Comparison of ENCODE assay signal across 28 cellular contexts in the genomic region with DNA sequence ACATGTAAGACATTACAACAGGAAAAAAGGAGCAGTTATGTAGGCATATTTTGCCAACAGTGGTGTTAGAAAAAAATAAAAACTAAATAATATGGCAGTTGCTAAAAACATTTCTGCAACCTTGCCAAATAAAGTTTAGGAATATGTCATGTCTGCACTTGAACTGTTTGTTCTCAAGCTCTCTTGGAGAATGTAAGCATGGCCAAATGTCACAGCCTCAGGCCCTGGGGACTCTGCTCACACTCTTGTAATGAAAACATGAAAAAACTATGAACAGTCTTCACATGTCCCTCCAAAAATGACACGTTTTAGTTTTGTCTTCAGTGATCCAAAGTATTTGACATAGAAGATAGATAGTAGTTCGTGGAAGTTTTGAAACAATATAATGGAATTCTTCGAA.
A peak's percentile ranks its signal among the peaks of the same experiment; 100 is the strongest.
DNase-seq lines count a peak whose midpoint lies in the region; ATAC-seq, FAIRE-seq and TF ChIP-seq lines count a peak whose summit lies in the region.
"Had no signal": no experiment of that assay in that cellular context is flagged by ENCODE, and none has a peak within 500 bp of the region (broad histone marks: within the 10 kb centered on the region; RNA-seq: fewer than 3 reads in every experiment).

No MANE protein-coding gene starts in this region.

- H3K79me2 ChIP-seq in astrocyte (ENCODE audit: insufficient read depth, low read length): no peaks in the 10 kb centered on the region
- H3K79me2 ChIP-seq in keratinocyte (ENCODE audit: control insufficient read depth, insufficient read depth, low read length): no peaks in the 10 kb centered on the region

- H3K4me2 ChIP-seq in astrocyte (ENCODE audit: low read length) (no peak overlapping the region), keratinocyte (ENCODE audit: control insufficient read depth, extremely low read depth, insufficient read depth, low read depth, low read length) (peak overlapping the region; percentile 6)

- WGBS in thyroid gland, 2 donors: 55 to 63% methylated on average over 3 of the region's 3 CpGs

- H3K4me3 Mint-ChIP-seq in astrocyte (ENCODE audit: unreplicated experiment): no peak overlapping the region
- H3K4me3 Mint-ChIP-seq: central memory CD8-positive, alpha-beta T cell; natural killer cell; stimulated activated naive B cell treated with anti-CD40 and anti-IgM and Interleukin-4, amounts not matched to agents 10 μg/mL and 1 μg/mL and 100 μg/mL, for 72 hours; T-cell had no signal

- dilution Hi-C loops in keratinocyte (cut with MboI; ENCODE audit: extremely low pct_ligation_motif_present, low sequenced_read_pairs): no loop called here

- H4K20me1 ChIP-seq in astrocyte (ENCODE audit: insufficient read depth, low read length): no peaks in the 10 kb centered on the region
- H4K20me1 ChIP-seq in keratinocyte (ENCODE audit: control insufficient read depth, extremely low read depth, insufficient read depth, low read length): no peaks in the 10 kb centered on the region

- H3K36me3 ChIP-seq in astrocyte (ENCODE audit: insufficient read depth, low read length) (no peaks in the 10 kb centered on the region), keratinocyte (ENCODE audit: control insufficient read depth in 2 of 2, extremely low read depth in 1 of 2, insufficient read depth in 2 of 2, low read length in 2 of 2) (no peaks in the 10 kb centered on the region), thyroid gland (no peaks in the 10 kb centered on the region)
- H3K36me3 ChIP-seq: suprapubic skin, uterus had no signal

- TF ChIP-seq CTCF in astrocyte (IDR thresholded peaks at IDR 0.05; ENCODE audit: insufficient read depth, low read depth, low read length): no peak
- no peak for TF ChIP-seq CTCF in keratinocyte (optimal IDR thresholded peaks at IDR 0.05 in 1 of 3, IDR thresholded peaks at IDR 0.05 in 1 of 3, conservative IDR thresholded peaks at IDR 0.05 in 1 of 3; ENCODE audit: extremely low read depth in 1 of 3, insufficient read depth in 2 of 3, low read length in 3 of 3)
- no peak for TF ChIP-seq CTCF in D721Med (IDR thresholded peaks at IDR 0.05; ENCODE audit: insufficient read depth, missing control alignments)
- no peak for TF ChIP-seq CTCF in thyroid gland (IDR thresholded peaks at IDR 0.05)

- H2AFZ ChIP-seq in astrocyte (ENCODE audit: low read depth, low read length) (no peak overlapping the region), keratinocyte (ENCODE audit: control insufficient read depth, low read length) (peak overlapping the region; percentile 57)

- DNase-seq in astrocyte (ENCODE audit: low read depth): no peak
- DNase-seq in fibroblast of gingiva (ENCODE audit: low read depth): peak; percentile 69
- no peak for DNase-seq in keratinocyte (ENCODE audit: low read depth, low spot score)
- no peak for DNase-seq in sciatic nerve (ENCODE audit: low spot score)
- DNase-seq in D721Med (ENCODE audit: insufficient read length, low spot score): no peak
- DNase-seq in thyroid gland: no peak
- no peak for DNase-seq in NCI-H748 treated with DMSO at 0.1 percent for 48 hours (lab: John Stamatoyannopoulos, UW)
- no peak for DNase-seq in activated CD8-positive, alpha-beta memory T cell treated with anti-CD3 and anti-CD28 coated beads, Interleukin-2, amount 50 U/mL, for 48 hours
- DNase-seq: activated CD4-positive, CD25-positive, alpha-beta regulatory T cell; activated naive CD4-positive, alpha-beta T cell treated with anti-CD3 and anti-CD28 coated beads, Interleukin-2, amount 50 U/mL, for 16 hours; C1 segment of cervical spinal cord; Caco-2; dermis blood vessel endothelial cell; DMS79; GDM1; glutamatergic neuron; KG1; left colon; MM.1S; natural killer cell; NCI-H1417; NCI-H2029 treated with DMSO at 0.1 percent for 48 hours; stimulated activated CD4-positive, alpha-beta T cell treated with anti-CD3 and anti-CD28 coated beads, Interleukin-4, amount 100 ng/mL, for 4 hours; stimulated activated naive B cell treated with anti-CD40 and anti-IgM and Interleukin-4, amounts not matched to agents 10 μg/mL and 1 μg/mL and 100 μg/mL, for 72 hours; T-cell; uterus had no signal

- H3K4me3 ChIP-seq in astrocyte (ENCODE audit: insufficient read depth, low read depth, low read length) (no peak overlapping the region), keratinocyte (ENCODE audit: control insufficient read depth in 2 of 3, extremely low read depth in 1 of 3, insufficient read depth in 2 of 3, low read depth in 1 of 3, low read length in 3 of 3) (no peak overlapping the region), thyroid gland (replicated peaks in 1 of 3) (no peak overlapping the region)
- H3K4me3 ChIP-seq: suprapubic skin, uterus had no signal

- no peak overlapping the region for H3K9ac ChIP-seq in astrocyte (ENCODE audit: low read length)
- no peak overlapping the region for H3K9ac ChIP-seq in keratinocyte (ENCODE audit: control insufficient read depth, extremely low read depth, insufficient read depth, low read length)

- FAIRE-seq in astrocyte (lab: Jason Lieb, UNC) (peak; percentile 79), keratinocyte (lab: Jason Lieb, UNC) (no peak), D721Med (lab: Jason Lieb, UNC) (no peak)

- H3K27ac Mint-ChIP-seq in astrocyte (ENCODE audit: unreplicated experiment): no peak overlapping the region
- H3K27ac Mint-ChIP-seq: natural killer cell; stimulated activated naive B cell treated with anti-CD40 and anti-IgM and Interleukin-4, amounts not matched to agents 10 μg/mL and 1 μg/mL and 100 μg/mL, for 72 hours; T-cell had no signal

- no peaks in the 10 kb centered on the region for H3K9me1 ChIP-seq in keratinocyte (ENCODE audit: control insufficient read depth, extremely low read depth, insufficient read depth, low read length)

- no peaks in the 10 kb centered on the region for H3K9me3 Mint-ChIP-seq in astrocyte (ENCODE audit: unreplicated experiment)
- H3K9me3 Mint-ChIP-seq: central memory CD8-positive, alpha-beta T cell; stimulated activated naive B cell treated with anti-CD40 and anti-IgM and Interleukin-4, amounts not matched to agents 10 μg/mL and 1 μg/mL and 100 μg/mL, for 72 hours; T-cell had no signal

- H3K27ac ChIP-seq in astrocyte (ENCODE audit: low read depth, low read length) (no peak overlapping the region), keratinocyte (ENCODE audit: control insufficient read depth, insufficient read depth, low read length) (no peak overlapping the region), thyroid gland (no peak overlapping the region)
- H3K27ac ChIP-seq: suprapubic skin, uterus had no signal

- ATAC-seq in sciatic nerve: peak; percentile 49
- ATAC-seq: left colon; natural killer cell; stimulated activated naive B cell treated with anti-CD40 and anti-IgM and Interleukin-4, amounts not matched to agents 10 μg/mL and 1 μg/mL and 100 μg/mL, for 72 hours; T-cell had no signal

- H3K4me1 ChIP-seq in astrocyte (ENCODE audit: insufficient read depth, low read length): no peaks in the 10 kb centered on the region
- H3K4me1 ChIP-seq in keratinocyte (ENCODE audit: control insufficient read depth, extremely low read depth, insufficient read depth, low read length): peaks cover 5% of the 10 kb centered on the region
- H3K4me1 ChIP-seq in thyroid gland: peaks cover 0 to 4% of the 10 kb centered on the region in 2 donors
- H3K4me1 ChIP-seq: uterus had no signal

- intact Hi-C loops in sciatic nerve (cut with DNase I): no loop called here
- intact Hi-C loops in thyroid gland (cut with DNase I): no loop called here

- H3K27me3 ChIP-seq in astrocyte (ENCODE audit: insufficient read depth, low read length) (no peaks in the 10 kb centered on the region), keratinocyte (ENCODE audit: control insufficient read depth, extremely low read depth, insufficient read depth, low read length) (no peaks in the 10 kb centered on the region), thyroid gland (no peaks in the 10 kb centered on the region)
- H3K27me3 ChIP-seq: suprapubic skin, uterus had no signal

- no peaks in the 10 kb centered on the region for H3K36me3 Mint-ChIP-seq in astrocyte (ENCODE audit: low read depth, unreplicated experiment)
- H3K36me3 Mint-ChIP-seq: natural killer cell; stimulated activated naive B cell treated with anti-CD40 and anti-IgM and Interleukin-4, amounts not matched to agents 10 μg/mL and 1 μg/mL and 100 μg/mL, for 72 hours; T-cell had no signal

- no peaks in the 10 kb centered on the region for H3K27me3 Mint-ChIP-seq in astrocyte (ENCODE audit: low read depth, unreplicated experiment)
- H3K27me3 Mint-ChIP-seq: central memory CD8-positive, alpha-beta T cell; stimulated activated naive B cell treated with anti-CD40 and anti-IgM and Interleukin-4, amounts not matched to agents 10 μg/mL and 1 μg/mL and 100 μg/mL, for 72 hours; T-cell had no signal

- H3K9me3 ChIP-seq in astrocyte (ENCODE audit: insufficient read depth, low read depth, low read length) (no peaks in the 10 kb centered on the region), keratinocyte (ENCODE audit: control insufficient read depth, low read depth, low read length) (no peaks in the 10 kb centered on the region), thyroid gland (no peaks in the 10 kb centered on the region)
- H3K9me3 ChIP-seq: Caco-2, suprapubic skin, uterus had no signal

- no peak for TF ChIP-seq POLR2A in thyroid gland (IDR thresholded peaks at IDR 0.05)

- no peaks in the 10 kb centered on the region for H3K4me1 Mint-ChIP-seq in astrocyte (ENCODE audit: low read depth, unreplicated experiment)
- H3K4me1 Mint-ChIP-seq: central memory CD8-positive, alpha-beta T cell; natural killer cell; stimulated activated naive B cell treated with anti-CD40 and anti-IgM and Interleukin-4, amounts not matched to agents 10 μg/mL and 1 μg/mL and 100 μg/mL, for 72 hours; T-cell had no signal
